21 cellular contexts compared by ENCODE assay signal in the genomic region with DNA sequence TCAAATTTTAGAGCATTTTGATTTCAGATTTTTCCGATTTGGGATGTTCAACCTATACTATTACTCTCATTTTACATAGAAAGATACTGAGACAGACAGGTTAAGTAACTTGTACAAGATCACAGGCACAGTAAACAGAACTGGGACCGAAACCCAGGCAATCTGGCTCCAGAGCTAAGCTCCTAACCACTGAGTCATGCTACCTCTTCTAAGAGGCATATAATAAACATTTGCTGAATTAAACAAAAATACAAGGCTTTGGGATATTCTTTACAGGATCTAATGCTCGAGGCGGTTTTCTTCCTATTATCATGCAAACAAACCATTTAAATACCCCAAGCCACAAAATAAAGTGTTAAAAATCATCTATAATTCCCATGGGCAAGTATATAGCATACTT. TPM values are rescaled to one million over a fixed set of nuclear protein-coding genes. Genes with fewer than 3 reads are reported as not detected.
DNase-seq lines count a peak whose midpoint lies in the region; ATAC-seq and TF ChIP-seq lines count a peak whose summit lies in the region.
"Had no signal": no experiment of that assay in that cellular context is flagged by ENCODE, and none has a peak within 500 bp of the region (broad histone marks: within the 10 kb centered on the region; RNA-seq: fewer than 3 reads in every experiment).

No MANE protein-coding gene starts in this region.

- peak overlapping the region; percentile 34 for H3K27ac Mint-ChIP-seq in activated CD8-positive, alpha-beta memory T cell treated with anti-CD3 and anti-CD28 coated beads, Interleukin-2, amount 10 ng/mL, durations not matched to agents 7 days and 5 days
- peak overlapping the region; percentile 89 for H3K27ac Mint-ChIP-seq in stimulated activated memory B cell treated with anti-CD40 and anti-IgM and Interleukin-4, amounts not matched to agents 10 μg/mL and 1 μg/mL and 100 μg/mL, for 72 hours

- CTCF ChIA-PET in activated CD8-positive, alpha-beta memory T cell treated with anti-CD3 and anti-CD28 coated beads, Interleukin-2, amount 10 ng/mL, durations not matched to agents 7 days and 5 days (lab: Charles Lee) = interaction anchor here (1.1 to 9.8 kb wide), 2 partner anchors 81 to 311 kb away, joined by 3 to 196 read pairs; a partner anchor contains a TSS
- CTCF ChIA-PET in PC-3 (lab: Charles Lee) = no interaction called here

- H3K9ac ChIP-seq in PC-3 (ENCODE audit: low read length) = no peak overlapping the region

- H3K9me2 ChIP-seq in PC-3 (replicated peaks; ENCODE audit: low read length) = no peaks in the 10 kb centered on the region

- no peaks in the 10 kb centered on the region for H3K9me3 Mint-ChIP-seq in activated CD8-positive, alpha-beta memory T cell treated with anti-CD3 and anti-CD28 coated beads, Interleukin-2, amount 10 ng/mL, durations not matched to agents 7 days and 5 days (ENCODE audit: low read depth)
- peaks cover 6% of the 10 kb centered on the region for H3K9me3 Mint-ChIP-seq in stimulated activated memory B cell treated with anti-CD40 and anti-IgM and Interleukin-4, amounts not matched to agents 10 μg/mL and 1 μg/mL and 100 μg/mL, for 72 hours
- H3K9me3 Mint-ChIP-seq: dendritic cell treated with granulocyte-macrophage colony-stimulating factor and Interleukin-4, amounts not matched to agents 40 ng/mL and 50 ng/mL, for 4 days had no signal

- no peaks in the 10 kb centered on the region for H3K79me2 ChIP-seq in PC-3 (ENCODE audit: low read length)

- POLR2A ChIA-PET in PC-3 (lab: Charles Lee; ENCODE audit: unreplicated experiment) = no interaction called here

- no peak overlapping the region for H2AFZ ChIP-seq in PC-3 (ENCODE audit: low read length)

- H4K20me1 ChIP-seq in PC-3 (ENCODE audit: low read length) = no peaks in the 10 kb centered on the region

- no peak overlapping the region for H3K4me3 Mint-ChIP-seq in activated CD8-positive, alpha-beta memory T cell treated with anti-CD3 and anti-CD28 coated beads, Interleukin-2, amount 10 ng/mL, durations not matched to agents 7 days and 5 days
- H3K4me3 Mint-ChIP-seq in stimulated activated memory B cell treated with anti-CD40 and anti-IgM and Interleukin-4, amounts not matched to agents 10 μg/mL and 1 μg/mL and 100 μg/mL, for 72 hours = no peak overlapping the region
- H3K4me3 Mint-ChIP-seq: dendritic cell treated with granulocyte-macrophage colony-stimulating factor and Interleukin-4, amounts not matched to agents 40 ng/mL and 50 ng/mL, for 4 days had no signal

- no peaks in the 10 kb centered on the region for H3F3A ChIP-seq in PC-3 (ENCODE audit: low read length, unreplicated experiment)

- H3K4me3 ChIP-seq in PC-3 (ENCODE audit: low read length) (no peak overlapping the region), epithelial cell of esophagus (ENCODE audit: low read length) (no peak overlapping the region)
- H3K4me3 ChIP-seq: K562, left lung, upper lobe of right lung had no signal

- H3K4me1 ChIP-seq in PC-3 (ENCODE audit: insufficient read depth, low read length) = peaks cover 16% of the 10 kb centered on the region

- DNase-seq in activated CD8-positive, alpha-beta memory T cell treated with anti-CD3 and anti-CD28 coated beads, Interleukin-2, amount 10 ng/mL, durations not matched to agents 7 days and 5 days = no peak
- DNase-seq in activated CD8-positive, alpha-beta memory T cell treated with anti-CD3 and anti-CD28 coated beads, Interleukin-2, amount 50 U/mL, for 4 hours = no peak
- DNase-seq in PC-3 (peak; percentile 19), epithelial cell of esophagus (ENCODE audit: low read depth) (peak; percentile 65), DMS153 treated with DMSO at 0.1 percent for 48 hours (lab: John Stamatoyannopoulos, UW; ENCODE audit: unreplicated experiment) (no peak), germinal center (ENCODE audit: low spot score) (no peak)
- DNase-seq: activated naive CD8-positive, alpha-beta T cell treated with anti-CD3 and anti-CD28 coated beads for 36 hours; activated T-cell treated with anti-CD3 and anti-CD28 coated beads, Interleukin-2, amount 50 U/mL, for 48 hours; left lung; NCI-H1092 treated with DMSO at 0.1 percent for 48 hours; NCI-H748 treated with DMSO at 0.1 percent for 48 hours; occipital lobe; right cardiac atrium; stimulated activated naive CD8-positive, alpha-beta T cell treated with anti-CD3 and anti-CD28 coated beads, Interleukin-15, amount 100 ng/mL, for 72 hours; upper lobe of right lung had no signal

- intact Hi-C loops in PC-3 (cut with micrococcal nuclease) = loop anchor here (10.0 kb wide), 1 partner anchor 158 kb away; no protein-coding TSS in a partner anchor

- peaks cover 47% of the 10 kb centered on the region for H3K36me3 Mint-ChIP-seq in activated CD8-positive, alpha-beta memory T cell treated with anti-CD3 and anti-CD28 coated beads, Interleukin-2, amount 10 ng/mL, durations not matched to agents 7 days and 5 days
- peaks cover 71% of the 10 kb centered on the region for H3K36me3 Mint-ChIP-seq in stimulated activated memory B cell treated with anti-CD40 and anti-IgM and Interleukin-4, amounts not matched to agents 10 μg/mL and 1 μg/mL and 100 μg/mL, for 72 hours

- H3K36me3 ChIP-seq in PC-3 (ENCODE audit: low read depth, low read length) = no peaks in the 10 kb centered on the region; the same call in 1 of the 2 replicates
- H3K36me3 ChIP-seq: left lung, upper lobe of right lung had no signal

- no peak for TF ChIP-seq CTCF in PC-3 (conservative IDR thresholded peaks at IDR 0.05; ENCODE audit: low read depth, low read length)
- TF ChIP-seq CTCF in epithelial cell of esophagus (IDR thresholded peaks at IDR 0.05; ENCODE audit: insufficient read depth, low read depth, low read length, missing control alignments) = no peak

- peak overlapping the region; percentile 35; the same call in 1 of the 2 replicates for H3K27ac ChIP-seq in PC-3 (ENCODE audit: low read length)

- no peaks in the 10 kb centered on the region for H3K27me3 ChIP-seq in PC-3 (ENCODE audit: low read length)
- H3K27me3 ChIP-seq: left lung, upper lobe of right lung had no signal

- BruUV-seq in PC-3 (replicated peaks; lab: Mats Ljungman, UMichigan) = no TSS peak

- ATAC-seq in activated CD8-positive, alpha-beta memory T cell treated with anti-CD3 and anti-CD28 coated beads, Interleukin-2, amount 10 ng/mL, durations not matched to agents 7 days and 5 days = no peak
- no peak for ATAC-seq in PC-3
- ATAC-seq in stimulated activated memory B cell treated with anti-CD40 and anti-IgM and Interleukin-4, amounts not matched to agents 10 μg/mL and 1 μg/mL and 100 μg/mL, for 72 hours = no peak
- no peak for ATAC-seq in HG02840 (IDR thresholded peaks at IDR 0.05; ENCODE audit: low FRiP score, unreplicated experiment)
- ATAC-seq: left lung; right cardiac atrium; stimulated activated naive CD8-positive, alpha-beta T cell treated with anti-CD3 and anti-CD28 coated beads, Interleukin-15, amount 100 ng/mL, for 72 hours; upper lobe of right lung had no signal

- no peaks in the 10 kb centered on the region for H3K9me3 ChIP-seq in PC-3 (ENCODE audit: low read length)
- H3K9me3 ChIP-seq: upper lobe of right lung had no signal

- H3K27me3 Mint-ChIP-seq in activated CD8-positive, alpha-beta memory T cell treated with anti-CD3 and anti-CD28 coated beads, Interleukin-2, amount 10 ng/mL, durations not matched to agents 7 days and 5 days = no peaks in the 10 kb centered on the region
- H3K27me3 Mint-ChIP-seq in stimulated activated memory B cell treated with anti-CD40 and anti-IgM and Interleukin-4, amounts not matched to agents 10 μg/mL and 1 μg/mL and 100 μg/mL, for 72 hours = no peaks in the 10 kb centered on the region
- H3K27me3 Mint-ChIP-seq: activated CD4-positive, alpha-beta memory T cell treated with anti-CD3 and anti-CD28 coated beads for 36 hours; activated naive CD8-positive, alpha-beta T cell treated with anti-CD3 and anti-CD28 coated beads for 36 hours had no signal

- peaks cover 21% of the 10 kb centered on the region for H3K4me1 Mint-ChIP-seq in activated CD8-positive, alpha-beta memory T cell treated with anti-CD3 and anti-CD28 coated beads, Interleukin-2, amount 10 ng/mL, durations not matched to agents 7 days and 5 days
- H3K4me1 Mint-ChIP-seq in stimulated activated memory B cell treated with anti-CD40 and anti-IgM and Interleukin-4, amounts not matched to agents 10 μg/mL and 1 μg/mL and 100 μg/mL, for 72 hours = peaks cover 44% of the 10 kb centered on the region

- H3K4me2 ChIP-seq in PC-3 (ENCODE audit: low read length) = no peak overlapping the region

RNA-seq across cellular contexts. Expression of a gene that starts 50.3 kb away (rescaled TPM):
- total RNA-seq in activated CD8-positive, alpha-beta memory T cell treated with anti-CD3 and anti-CD28 coated beads, Interleukin-2, amount 10 ng/mL, durations not matched to agents 7 days and 5 days = 10 to 100 TPM; 51.8 to 60.6 TPM
- total RNA-seq in PC-3 (2014; rRNA removed) = 11.7 and 24.6 TPM in 2 replicates
- total RNA-seq: glomerular endothelial cell, occipital lobe had no signal

RNA-seq across cellular contexts. Expression of a gene that starts 53.6 kb away (rescaled TPM):
- total RNA-seq in activated CD8-positive, alpha-beta memory T cell treated with anti-CD3 and anti-CD28 coated beads, Interleukin-2, amount 10 ng/mL, durations not matched to agents 7 days and 5 days = under 1 TPM; 0.37 to 0.47 TPM
- 9.8 and 13.0 TPM in 2 replicates for total RNA-seq in PC-3 (2014; rRNA removed)

Comparison
In these comparisons a context has a peak if more than half of its experiments do, and no peak if none do; other contexts are left out.
1. DNase-seq: peak in PC-3 (single experiment) and epithelial cell of esophagus (single experiment); none in activated CD8-positive, alpha-beta memory T cell treated with anti-CD3 and anti-CD28 coated beads, Interleukin-2, amount 10 ng/mL, durations not matched to agents 7 days and 5 days (single experiment), activated CD8-positive, alpha-beta memory T cell treated with anti-CD3 and anti-CD28 coated beads, Interleukin-2, amount 50 U/mL, for 4 hours (single experiment), DMS153 treated with DMSO at 0.1 percent for 48 hours (single experiment) and germinal center (single experiment).